In the genomic region with DNA sequence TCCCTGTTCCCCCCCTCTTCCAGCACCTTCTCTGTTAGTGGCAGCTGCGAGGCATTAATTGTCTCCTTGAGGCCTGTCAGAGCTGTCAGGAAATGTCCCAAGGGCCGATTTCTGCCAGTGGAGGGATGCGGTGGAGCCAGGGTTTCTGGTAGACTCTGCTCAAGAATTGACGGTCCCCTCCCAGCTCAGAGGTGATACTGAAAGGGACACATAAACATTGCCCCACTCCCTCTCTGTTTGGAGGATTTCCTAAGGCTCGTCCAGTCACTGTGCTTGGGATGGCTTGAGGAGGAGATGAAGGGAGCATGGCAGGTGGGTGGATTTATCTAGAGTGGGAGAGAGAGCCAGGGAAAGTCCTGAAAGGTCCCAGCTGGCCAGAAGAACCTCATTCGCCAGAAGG, we compare ENCODE assay signal across 1 cellular context.
TF ChIP-seq lines count a peak whose summit lies in the region.

No MANE protein-coding gene starts in this region.

TF ChIP-seq in HepG2, 621 proteins besides CTCF, POLR2A, EP300 and RAD21 (continued from another document):
- TF ChIP-seq, protein P1, sequence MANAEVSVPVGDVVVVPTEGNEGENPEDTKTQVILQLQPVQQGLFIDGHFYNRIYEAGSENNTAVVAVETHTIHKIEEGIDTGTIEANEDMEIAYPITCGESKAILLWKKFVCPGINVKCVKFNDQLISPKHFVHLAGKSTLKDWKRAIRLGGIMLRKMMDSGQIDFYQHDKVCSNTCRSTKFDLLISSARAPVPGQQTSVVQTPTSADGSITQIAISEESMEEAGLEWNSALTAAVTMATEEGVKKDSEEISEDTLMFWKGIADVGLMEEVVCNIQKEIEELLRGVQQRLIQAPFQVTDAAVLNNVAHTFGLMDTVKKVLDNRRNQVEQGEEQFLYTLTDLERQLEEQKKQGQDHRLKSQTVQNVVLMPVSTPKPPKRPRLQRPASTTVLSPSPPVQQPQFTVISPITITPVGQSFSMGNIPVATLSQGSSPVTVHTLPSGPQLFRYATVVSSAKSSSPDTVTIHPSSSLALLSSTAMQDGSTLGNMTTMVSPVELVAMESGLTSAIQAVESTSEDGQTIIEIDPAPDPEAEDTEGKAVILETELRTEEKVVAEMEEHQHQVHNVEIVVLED (CRISPR knock-in tag; IDR thresholded peaks at IDR 0.05; ENCODE audit: borderline replicate concordance) = no peak
